In the genomic region with DNA sequence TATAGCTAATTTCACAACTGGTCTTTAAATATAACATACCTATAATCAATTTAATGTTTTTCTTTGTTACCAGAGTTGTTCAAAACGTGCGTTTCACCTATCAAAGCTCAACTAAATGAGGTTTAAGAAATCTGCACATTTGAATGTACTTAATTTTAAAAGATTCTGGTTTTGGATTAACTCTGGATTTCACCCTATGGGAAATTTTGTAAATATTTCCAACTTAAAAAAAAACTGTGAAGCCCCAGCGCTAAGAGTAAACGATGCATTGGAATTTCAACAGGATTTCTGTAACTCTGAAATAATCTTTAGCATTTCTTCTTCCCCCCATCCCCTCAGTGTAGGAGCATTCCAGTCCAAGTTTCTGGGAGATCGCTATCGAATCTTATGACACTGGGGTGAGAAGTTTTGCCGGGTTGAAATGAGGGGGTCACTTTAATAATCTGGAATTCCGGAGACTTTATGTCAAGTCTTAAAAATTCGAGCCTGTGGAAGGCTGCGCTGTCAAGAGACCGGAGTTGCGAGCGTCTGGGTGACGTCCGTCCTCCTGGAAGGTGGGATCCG, we compare ENCODE assay signal across 8 cellular contexts. TPM values are rescaled to one million over a fixed set of nuclear protein-coding genes. Genes with fewer than 3 reads are reported as not detected.
DNase-seq lines count a peak whose midpoint lies in the region; ATAC-seq and TF ChIP-seq lines count a peak whose summit lies in the region.

No MANE protein-coding gene starts in this region.

- peak overlapping the region; percentile 92 for H3K4me2 ChIP-seq in OCI-LY7 (ENCODE audit: low read length)

- BruUV-seq in OCI-LY7 (replicated peaks; lab: Mats Ljungman, UMichigan) = no TSS peak

- ATAC-seq in CD8-positive, alpha-beta T cell = no peak
- ATAC-seq in GM19023 (IDR thresholded peaks at IDR 0.05; ENCODE audit: unreplicated experiment) = no peak
- no peak for ATAC-seq in HG02763 (IDR thresholded peaks at IDR 0.05; ENCODE audit: unreplicated experiment)

- no peaks in the 10 kb centered on the region for H3K27me3 ChIP-seq in CD8-positive, alpha-beta T cell (ENCODE audit: insufficient read depth, low read length)
- H3K27me3 ChIP-seq in neutrophil = peaks cover 37% of the 10 kb centered on the region

- peaks cover 36% of the 10 kb centered on the region for H3K4me1 Mint-ChIP-seq in CD8-positive, alpha-beta T cell (ENCODE audit: low read depth)
- peaks cover 8% of the 10 kb centered on the region for H3K4me1 Mint-ChIP-seq in endothelial cell (ENCODE audit: unreplicated experiment)

- H3K27me3 Mint-ChIP-seq in CD8-positive, alpha-beta T cell (ENCODE audit: low read depth) = peaks cover 3% of the 10 kb centered on the region
- peaks cover 11% of the 10 kb centered on the region for H3K27me3 Mint-ChIP-seq in endothelial cell (ENCODE audit: unreplicated experiment)

- CTCF ChIA-PET in CD8-positive, alpha-beta T cell (lab: Charles Lee) = no interaction called here
- CTCF ChIA-PET in OCI-LY7 (lab: Charles Lee; ENCODE audit: unreplicated experiment) = no interaction called here

- peaks cover 20% of the 10 kb centered on the region for H3K4me1 ChIP-seq in CD8-positive, alpha-beta T cell (ENCODE audit: insufficient read depth, low read length)
- peaks cover 13% of the 10 kb centered on the region for H3K4me1 ChIP-seq in OCI-LY7 (ENCODE audit: insufficient read depth, low read length, poor library complexity, severe bottlenecking)
- peaks cover 14 to 16% of the 10 kb centered on the region in 2 experiments for H3K4me1 ChIP-seq in neutrophil (ENCODE audit: control insufficient read depth in 1 of 2, insufficient read depth in 1 of 2, low read depth in 1 of 2, low read length in 1 of 2)

- H3K36me3 ChIP-seq in CD8-positive, alpha-beta T cell (ENCODE audit: insufficient read depth, low read length) = no peaks in the 10 kb centered on the region
- 0 out of 2 replicates have a peak, but pooled peaks cover 3% of the 10 kb centered on the region for H3K36me3 ChIP-seq in OCI-LY7 (ENCODE audit: insufficient read depth, low read length)
- H3K36me3 ChIP-seq in neutrophil = no peaks in the 10 kb centered on the region

- H3K9me3 ChIP-seq in CD8-positive, alpha-beta T cell (ENCODE audit: low read length) = no peaks in the 10 kb centered on the region
- H3K9me3 ChIP-seq in OCI-LY7 (ENCODE audit: low read length) (no peaks in the 10 kb centered on the region), neutrophil (no peaks in the 10 kb centered on the region)

- H3K9me2 ChIP-seq in OCI-LY7 (ENCODE audit: insufficient read depth, low read length) = no peaks in the 10 kb centered on the region

- peak overlapping the region; percentile 85 for H3K4me3 ChIP-seq in CD8-positive, alpha-beta T cell (ENCODE audit: low read depth, low read length)
- H3K4me3 ChIP-seq in OCI-LY7 (ENCODE audit: low read depth, low read length, poor library complexity, severe bottlenecking) (peak overlapping the region; percentile 86), neutrophil (ENCODE audit: low read depth in 1 of 2, low read length in 1 of 2) (peak overlapping the region; percentile 65 to 84)

- peaks cover 7% of the 10 kb centered on the region for H3K36me3 Mint-ChIP-seq in CD8-positive, alpha-beta T cell
- H3K36me3 Mint-ChIP-seq in endothelial cell (ENCODE audit: low read depth, unreplicated experiment) = peaks cover 13% of the 10 kb centered on the region

- peaks cover 15% of the 10 kb centered on the region for H4K20me1 ChIP-seq in OCI-LY7 (ENCODE audit: insufficient read depth, low read length)

- POLR2A ChIA-PET in CD8-positive, alpha-beta T cell (lab: Charles Lee) = interaction anchor here (0.6 to 1.5 kb wide), 3 partner anchors 10 to 126 kb away, joined by 3 to 6 read pairs (median 3); no protein-coding TSS in a partner anchor
- POLR2A ChIA-PET in OCI-LY7 (lab: Charles Lee) = interaction anchor here (1.0 to 2.8 kb wide), 4 partner anchors 8 to 249 kb away, joined by 3 to 10 read pairs (median 4); no protein-coding TSS in a partner anchor

- H3K9me3 Mint-ChIP-seq in CD8-positive, alpha-beta T cell = peaks cover 3% of the 10 kb centered on the region
- H3K9me3 Mint-ChIP-seq in endothelial cell (ENCODE audit: unreplicated experiment) = no peaks in the 10 kb centered on the region

- no peak for DNase-seq in CD8-positive, alpha-beta T cell
- no peak for DNase-seq in OCI-LY7 (ENCODE audit: low spot score)
- DNase-seq in endothelial cell (ENCODE audit: low spot score) = no peak
- DNase-seq in RPMI8226 = no peak
- DNase-seq in stimulated activated CD4-positive, alpha-beta T cell treated with anti-CD3 and anti-CD28 coated beads, Interleukin-4, amount 100 ng/mL, for 1 hour = no peak

- peak overlapping the region; percentile 96 for H3K4me3 Mint-ChIP-seq in CD8-positive, alpha-beta T cell
- H3K4me3 Mint-ChIP-seq in endothelial cell (ENCODE audit: unreplicated experiment) = peak overlapping the region; percentile 96

- no peak for TF ChIP-seq CTCF in CD8-positive, alpha-beta T cell (IDR thresholded peaks at IDR 0.05)
- no peak for TF ChIP-seq CTCF in OCI-LY7 (conservative IDR thresholded peaks at IDR 0.05; ENCODE audit: low read length)
- TF ChIP-seq CTCF in endothelial cell (IDR thresholded peaks at IDR 0.05; ENCODE audit: unreplicated experiment) = no peak
- no peak for TF ChIP-seq CTCF in neutrophil (IDR thresholded peaks at IDR 0.05)

- H3K27ac ChIP-seq in CD8-positive, alpha-beta T cell (ENCODE audit: low read depth, low read length) = peak overlapping the region; percentile 52
- H3K27ac ChIP-seq in OCI-LY7 (ENCODE audit: low read depth, low read length, poor library complexity, severe bottlenecking) (peak overlapping the region; percentile 76), neutrophil (peak overlapping the region; percentile 55)

- intact Hi-C loops in CD8-positive, alpha-beta T cell (cut with DNase I, micrococcal nuclease) = loop anchor here (1.0 to 10.0 kb wide), 10 partner anchors 61 to 1736 kb away; a partner anchor contains a TSS
- intact Hi-C loops in OCI-LY7 (cut with micrococcal nuclease; ENCODE audit: unreplicated experiment) = loop anchor here (1.0 to 10.0 kb wide), 3 partner anchors 184 to 381 kb away; no protein-coding TSS in a partner anchor

- H3K79me2 ChIP-seq in OCI-LY7 (ENCODE audit: insufficient read depth, low read depth, low read length) = peaks cover 32% of the 10 kb centered on the region

- peak overlapping the region; percentile 80 for H3K27ac Mint-ChIP-seq in CD8-positive, alpha-beta T cell
- peak overlapping the region; percentile 92 for H3K27ac Mint-ChIP-seq in endothelial cell (ENCODE audit: unreplicated experiment)

- peak overlapping the region; percentile 91; the same call in 1 of the 2 replicates for H2AFZ ChIP-seq in OCI-LY7 (ENCODE audit: low read length)

RNA-seq across cellular contexts. Expression of a gene that starts 0.6 kb away (rescaled TPM):
- 10 to 100 TPM; 39.1 to 43.1 TPM for total RNA-seq in CD8-positive, alpha-beta T cell
- total RNA-seq in OCI-LY7 (2014; rRNA removed; shearing (Covaris generic)) = 21.7 and 30.3 TPM in 2 replicates
- 36.6 and 38.7 TPM in 2 replicates for total RNA-seq in OCI-LY7 (2022)
- 41.2 TPM for total RNA-seq in endothelial cell (ENCODE audit: unreplicated experiment)
